ENCODE assay signal across 11 cellular contexts in genomic region chr6:107845777-107846176, GRCh38. TPM values are rescaled to one million over a fixed set of nuclear protein-coding genes. Genes with fewer than 3 reads are reported as not detected.
"Had no signal": no experiment of that assay in that cellular context is flagged by ENCODE, and none has a peak within 500 bp of the region (broad histone marks: within the 10 kb centered on the region; RNA-seq: fewer than 3 reads in every experiment).

No MANE protein-coding gene starts in this region.

- H3K27ac ChIP-seq: GM23248, HL-60 had no signal

- H3K4me3 Mint-ChIP-seq: HFFc6 had no signal

- H3K9me3 Mint-ChIP-seq: HFFc6 had no signal

- H3K9me3 ChIP-seq: HAP-1 had no signal

- H3K36me3 ChIP-seq: HAP-1 had no signal

- H3K27ac Mint-ChIP-seq: HFFc6 had no signal

- DNase-seq: GM23248, GOT3, H7, HFFc6, IMR-90, KG1 had no signal

- H3K4me3 ChIP-seq: GM23248, HAP-1, K562 had no signal

- ATAC-seq: HCT116, K562 had no signal

RNA-seq across cellular contexts. Expression of gene SCML4, which starts 21.7 kb away (rescaled TPM):
- total RNA-seq: GM23248, H4, H7, HFFc6, IMR-90 had no signal
